Comparison of ENCODE assay signal across 15 cellular contexts in the genomic region with DNA sequence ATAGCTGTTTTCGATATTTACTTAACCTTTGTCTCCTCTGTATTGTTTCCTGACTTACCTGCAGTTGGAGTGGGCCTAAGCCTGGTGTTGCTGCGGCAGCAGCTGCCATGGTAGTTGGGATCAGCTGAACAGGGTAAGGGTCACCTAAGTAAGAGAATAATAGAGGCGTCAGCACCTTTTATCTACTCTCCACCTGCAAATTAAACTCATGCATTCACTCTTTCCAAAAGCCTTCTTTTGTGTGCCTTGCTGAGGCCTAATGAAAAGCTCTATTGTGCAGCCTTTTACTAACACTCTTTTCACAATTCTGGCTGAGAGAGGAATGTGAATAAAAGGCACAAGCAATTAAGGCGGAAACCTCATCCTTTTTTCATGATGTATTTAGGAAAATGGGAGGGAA.
DNase-seq lines count a peak whose midpoint lies in the region; ATAC-seq and TF ChIP-seq lines count a peak whose summit lies in the region.
"Had no signal": no experiment of that assay in that cellular context is flagged by ENCODE, and none has a peak within 500 bp of the region (broad histone marks: within the 10 kb centered on the region; RNA-seq: fewer than 3 reads in every experiment).

No MANE protein-coding gene starts in this region.

- no peak overlapping the region for H3K4me3 ChIP-seq in HUES64 (ENCODE audit: low read length)
- no peak overlapping the region for H3K4me3 ChIP-seq in ectodermal cell (ENCODE audit: insufficient read depth, low read depth, low read length)
- H3K4me3 ChIP-seq: tibial artery had no signal

- no peak overlapping the region for H3K4me3 Mint-ChIP-seq in progenitor cell of endocrine pancreas (ENCODE audit: low read depth)

- H3K9me3 ChIP-seq in HUES64 (ENCODE audit: insufficient read depth, low read depth, low read length) (no peaks in the 10 kb centered on the region), ectodermal cell (ENCODE audit: control insufficient read depth, low read length) (no peaks in the 10 kb centered on the region)
- H3K9me3 ChIP-seq: BE2C, tibial artery had no signal

- intact Hi-C loops in left ventricle myocardium superior (cut with micrococcal nuclease) = no loop called here

- H3K36me3 Mint-ChIP-seq in progenitor cell of endocrine pancreas (ENCODE audit: insufficient read depth) = peaks cover 30% of the 10 kb centered on the region

- TF ChIP-seq CTCF in progenitor cell of endocrine pancreas (IDR thresholded peaks at IDR 0.05; ENCODE audit: unreplicated experiment) = no peak

- peaks cover 46% of the 10 kb centered on the region for H3K4me1 ChIP-seq in HUES64 (ENCODE audit: insufficient read depth, low read length)
- peaks cover 29% of the 10 kb centered on the region for H3K4me1 ChIP-seq in ectodermal cell (ENCODE audit: control insufficient read depth, insufficient read depth, low read length)
- H3K4me1 ChIP-seq: BE2C, parathyroid adenoma, tibial artery had no signal

- H3K9ac ChIP-seq in HUES64 (ENCODE audit: low read depth, low read length) = 0 out of 2 replicates have a peak overlapping the region, but pooled peaks have one; percentile 16
- H3K9ac ChIP-seq: parathyroid adenoma had no signal

- H3K27me3 ChIP-seq in HUES64 (ENCODE audit: insufficient read depth, low read length) (no peaks in the 10 kb centered on the region), ectodermal cell (ENCODE audit: control insufficient read depth, insufficient read depth, low read length, poor library complexity, severe bottlenecking) (no peaks in the 10 kb centered on the region)
- H3K27me3 ChIP-seq: BE2C, tibial artery had no signal

- DNase-seq in NCI-H2196 (lab: John Stamatoyannopoulos, UW; ENCODE audit: unreplicated experiment) = peak; percentile 87
- no peak for DNase-seq in progenitor cell of endocrine pancreas (ENCODE audit: low spot score, unreplicated experiment)
- DNase-seq in left ventricle myocardium superior = no peak
- DNase-seq in DMS79 (lab: John Stamatoyannopoulos, UW) = no peak
- DNase-seq: activated CD4-positive, CD25-positive, alpha-beta regulatory T cell; activated naive CD4-positive, alpha-beta T cell; BE2C; effector CD4-positive, alpha-beta T cell; IMR-90; OCI-M1; tibial artery had no signal

- H3K27ac ChIP-seq in HUES64 (ENCODE audit: low read depth, low read length) = peak overlapping the region; percentile 86
- peak overlapping the region; percentile 75 for H3K27ac ChIP-seq in ectodermal cell (ENCODE audit: insufficient read depth, low read depth, low read length, poor library complexity, severe bottlenecking)
- H3K27ac ChIP-seq: parathyroid adenoma, tibial artery had no signal

- WGBS in HUES64 = 43% methylated on average over 4 of the region's 4 CpGs
- WGBS in ectodermal cell, 2 experiments = 22 to 24% methylated on average over 3 to 4 of the region's 4 CpGs

- peaks cover 15% of the 10 kb centered on the region for H3K9me3 Mint-ChIP-seq in progenitor cell of endocrine pancreas (ENCODE audit: low read depth)

- ATAC-seq in left ventricle myocardium superior = no peak
- ATAC-seq in GM18520 (IDR thresholded peaks at IDR 0.05; ENCODE audit: unreplicated experiment) = no peak

- no peaks in the 10 kb centered on the region for H3K36me3 ChIP-seq in HUES64 (ENCODE audit: insufficient read depth, low read length)
- no peaks in the 10 kb centered on the region for H3K36me3 ChIP-seq in ectodermal cell (ENCODE audit: control insufficient read depth, insufficient read depth, low read length)
- H3K36me3 ChIP-seq: BE2C had no signal

- peaks cover 20% of the 10 kb centered on the region for H3K4me1 Mint-ChIP-seq in progenitor cell of endocrine pancreas (ENCODE audit: low read depth)

- H3K27me3 Mint-ChIP-seq in progenitor cell of endocrine pancreas = no peaks in the 10 kb centered on the region

- H3K27ac Mint-ChIP-seq in progenitor cell of endocrine pancreas = peak overlapping the region; percentile 96
